ENCODE assay signal across 8 cellular contexts in genomic region chr11:69644071-69644961, GRCh38. TPM values are rescaled to one million over a fixed set of nuclear protein-coding genes. Genes with fewer than 3 reads are reported as not detected.
A peak's percentile ranks its signal among the peaks of the same experiment; 100 is the strongest.
DNase-seq lines count a peak whose midpoint lies in the region; ATAC-seq, FAIRE-seq and TF ChIP-seq lines count a peak whose summit lies in the region.

No MANE protein-coding gene starts in this region.

- H3K79me1 ChIP-seq in IMR-90 (ENCODE audit: low read depth in 1 of 2, low read length in 2 of 2) = peaks cover 16 to 66% of the 10 kb centered on the region in 2 experiments

- H3K9me3 ChIP-seq in CD8-positive, alpha-beta T cell (ENCODE audit: low read length) = no peaks in the 10 kb centered on the region
- no peaks in the 10 kb centered on the region for H3K9me3 ChIP-seq in IMR-90 (ENCODE audit: control insufficient read depth, insufficient read depth, low read length)

- peak overlapping the region; percentile 60 for H3K4me2 ChIP-seq in IMR-90 (ENCODE audit: low read depth, low read length)

- no peak for DNase-seq in CD8-positive, alpha-beta T cell
- DNase-seq in IMR-90 = peak; percentile 92
- peak; percentile 37 for DNase-seq in astrocyte of the cerebellum (ENCODE audit: low read depth)
- DNase-seq in islet precursor cell = peak; percentile 56
- no peak for DNase-seq in stimulated activated naive B cell treated with anti-CD40 and anti-IgM and Interleukin-4, amounts not matched to agents 10 μg/mL and 1 μg/mL and 100 μg/mL, for 72 hours
- no peak for DNase-seq in NOMO-1 treated with dmso at 0.1 percent for 144 hours (lab: John Stamatoyannopoulos, UW; ENCODE audit: unreplicated experiment)
- DNase-seq in D721Med (ENCODE audit: insufficient read length, low spot score) = no peak

- H3K4me3 Mint-ChIP-seq in CD8-positive, alpha-beta T cell = peak overlapping the region; percentile 68
- H3K4me3 Mint-ChIP-seq in stimulated activated naive B cell treated with anti-CD40 and anti-IgM and Interleukin-4, amounts not matched to agents 10 μg/mL and 1 μg/mL and 100 μg/mL, for 72 hours = peak overlapping the region; percentile 46 to 84

- H3K36me3 Mint-ChIP-seq in CD8-positive, alpha-beta T cell = no peaks in the 10 kb centered on the region
- H3K36me3 Mint-ChIP-seq in stimulated activated naive B cell treated with anti-CD40 and anti-IgM and Interleukin-4, amounts not matched to agents 10 μg/mL and 1 μg/mL and 100 μg/mL, for 72 hours = peaks cover 7 to 19% of the 10 kb centered on the region in 2 donors

- BruUV-seq in IMR-90 (replicated peaks; lab: Mats Ljungman, UMichigan) = no TSS peak

- H3K27me3 Mint-ChIP-seq in CD8-positive, alpha-beta T cell (ENCODE audit: low read depth) = peaks cover 18% of the 10 kb centered on the region
- H3K27me3 Mint-ChIP-seq in stimulated activated naive B cell treated with anti-CD40 and anti-IgM and Interleukin-4, amounts not matched to agents 10 μg/mL and 1 μg/mL and 100 μg/mL, for 72 hours = peaks cover 17 to 19% of the 10 kb centered on the region in 2 donors

- peak overlapping the region; percentile 94 for H2AK5ac ChIP-seq in IMR-90 (ENCODE audit: low read depth, low read length)

- no peak for TF ChIP-seq CTCF in CD8-positive, alpha-beta T cell (IDR thresholded peaks at IDR 0.05)
- TF ChIP-seq CTCF in IMR-90 (conservative IDR thresholded peaks at IDR 0.05; ENCODE audit: low read depth, low read length) (peak; percentile 56), astrocyte of the cerebellum (IDR thresholded peaks at IDR 0.05; ENCODE audit: low read depth, low read length, missing control alignments) (peak; percentile 42), D721Med (IDR thresholded peaks at IDR 0.05; ENCODE audit: insufficient read depth, missing control alignments) (no peak)

- H3K9me1 ChIP-seq in IMR-90 (ENCODE audit: insufficient read depth, low read length) = no peaks in the 10 kb centered on the region; the same call in 1 of the 2 replicates

- no peak overlapping the region for H3K4me3 ChIP-seq in CD8-positive, alpha-beta T cell (ENCODE audit: low read depth, low read length)
- peak overlapping the region; percentile 98; the same call in 1 of the 2 replicates for H3K4me3 ChIP-seq in IMR-90 (ENCODE audit: insufficient read depth, low read depth, low read length)
- peak overlapping the region; percentile 89 for H3K4me3 ChIP-seq in astrocyte of the cerebellum (ENCODE audit: low read depth, low read length)

- in situ Hi-C loops in IMR-90 (cut with MboI; ENCODE audit: low sequenced_read_pairs) = loop anchor here (5.0 kb wide), 1 partner anchor 342 kb away; no protein-coding TSS in a partner anchor
- in situ Hi-C loops in astrocyte of the cerebellum (cut with HindIII; ENCODE audit: low sequenced_read_pairs) = no loop called here

- H3K9me3 Mint-ChIP-seq in CD8-positive, alpha-beta T cell = no peaks in the 10 kb centered on the region
- H3K9me3 Mint-ChIP-seq in stimulated activated naive B cell treated with anti-CD40 and anti-IgM and Interleukin-4, amounts not matched to agents 10 μg/mL and 1 μg/mL and 100 μg/mL, for 72 hours = no peaks in the 10 kb centered on the region

- H3K4ac ChIP-seq in IMR-90 (ENCODE audit: low read depth, low read length) = peak overlapping the region; percentile 59

- peak overlapping the region; percentile 18 to 70; a peak in 1 of 4 replicates for H4K8ac ChIP-seq in IMR-90 (ENCODE audit: low read depth in 2 of 2, low read length in 2 of 2)

- peak overlapping the region; percentile 82 for H2AFZ ChIP-seq in IMR-90 (replicated peaks; ENCODE audit: low read length, poor library complexity)

- H3K23ac ChIP-seq in IMR-90 (ENCODE audit: low read depth, low read length) = peak overlapping the region; percentile 71

- FAIRE-seq in D721Med (lab: Jason Lieb, UNC) = no peak

- no peak overlapping the region; the same call in 1 of the 2 replicates for H4K5ac ChIP-seq in IMR-90 (ENCODE audit: low read depth, low read length)

- H3K18ac ChIP-seq in IMR-90 (ENCODE audit: low read depth, low read length) = no peak overlapping the region

- no peak overlapping the region for H3K27ac ChIP-seq in CD8-positive, alpha-beta T cell (ENCODE audit: low read depth, low read length)
- peak overlapping the region; percentile 38 for H3K27ac ChIP-seq in IMR-90 (ENCODE audit: insufficient read depth, low read length)

- no peak overlapping the region for H3K27ac Mint-ChIP-seq in CD8-positive, alpha-beta T cell
- H3K27ac Mint-ChIP-seq in stimulated activated naive B cell treated with anti-CD40 and anti-IgM and Interleukin-4, amounts not matched to agents 10 μg/mL and 1 μg/mL and 100 μg/mL, for 72 hours = no peak overlapping the region

- peak overlapping the region; percentile 88 for H3K14ac ChIP-seq in IMR-90 (replicated peaks; ENCODE audit: low read depth, low read length)

- CTCF ChIA-PET in CD8-positive, alpha-beta T cell (lab: Charles Lee) = interaction anchor here (0.7 to 4.4 kb wide), 16 partner anchors 9 to 556 kb away, joined by 3 to 96 read pairs (median 4); partner anchors contain the start of gene MYEOV
- CTCF ChIA-PET in IMR-90 (lab: Yijun Ruan, JAX) = interaction anchor here (0.9 to 1.9 kb wide), 7 partner anchors 12 to 543 kb away, joined by 3 to 7 read pairs (median 4); no protein-coding TSS in a partner anchor

- intact Hi-C loops in CD8-positive, alpha-beta T cell (cut with DNase I, micrococcal nuclease) = loop anchor here (5.0 to 10.0 kb wide), 4 partner anchors 692 to 1060 kb away; partner anchors contain the start of genes CPT1A (in 1 of the 2), IGHMBP2 (in 1 of the 2) and MRPL21 (in 1 of the 2)
- intact Hi-C loops in IMR-90 (cut with micrococcal nuclease) = loop anchor here (1.0 to 10.0 kb wide), 3 partner anchors 26 to 740 kb away; partner anchors contain the start of genes IGHMBP2 and MRPL21

- no peak overlapping the region; the same call in 1 of the 2 replicates for H3K56ac ChIP-seq in IMR-90 (ENCODE audit: extremely low read depth, insufficient read depth, low read length)

- peaks cover 72% of the 10 kb centered on the region for H4K20me1 ChIP-seq in IMR-90 (ENCODE audit: insufficient read depth, low read length)

- H3K4me1 ChIP-seq in CD8-positive, alpha-beta T cell (ENCODE audit: insufficient read depth, low read length) = peaks cover 20% of the 10 kb centered on the region
- peaks cover 21% of the 10 kb centered on the region for H3K4me1 ChIP-seq in IMR-90 (ENCODE audit: control insufficient read depth, insufficient read depth, low read length)

- peak overlapping the region; percentile 32 for H3K9ac ChIP-seq in IMR-90 (ENCODE audit: low read depth, low read length)

- peak; percentile 27; the same call in 1 of the 2 replicates for TF ChIP-seq RAD21 in IMR-90 (IDR thresholded peaks at IDR 0.05; ENCODE audit: low read length)

- peak overlapping the region; percentile 16; the same call in 1 of the 2 replicates for H2BK120ac ChIP-seq in IMR-90 (ENCODE audit: low read depth, low read length)

- no peak overlapping the region; the same call in 2 of the 3 replicates for H2BK15ac ChIP-seq in IMR-90 (ENCODE audit: low read depth, low read length)

- 15% methylated on average over 8 of the region's 24 CpGs; no CpG with 5 or more reads in 1 of the 2 experiments for WGBS in IMR-90 (ENCODE audit: extremely low coverage in 2 of 2, insufficient read length in 1 of 2), 2 experiments

- H4K91ac ChIP-seq in IMR-90 (ENCODE audit: insufficient read depth, low read depth, low read length) = peak overlapping the region; percentile 69

- no peak; the same call in 1 of the 2 replicates for TF ChIP-seq POLR2A in IMR-90 (IDR thresholded peaks at IDR 0.05; ENCODE audit: low read depth, low read length)

- POLR2A ChIA-PET in CD8-positive, alpha-beta T cell (lab: Charles Lee) = no interaction called here
- POLR2A ChIA-PET in IMR-90 (lab: Charles Lee; ENCODE audit: unreplicated experiment) = interaction anchor here (0.6 to 2.6 kb wide), 4 partner anchors 136 to 346 kb away, joined by 3 to 11 read pairs (median 4); no protein-coding TSS in a partner anchor

- H2AK9ac ChIP-seq in IMR-90 (replicated peaks; ENCODE audit: low read depth, low read length, poor library complexity) = peak overlapping the region; percentile 98

- ATAC-seq in CD8-positive, alpha-beta T cell = no peak
- ATAC-seq in IMR-90 (ENCODE audit: low read depth) (peak; percentile 56), GM19467 (IDR thresholded peaks at IDR 0.05; ENCODE audit: unreplicated experiment) (no peak)
- ATAC-seq in stimulated activated naive B cell treated with anti-CD40 and anti-IgM and Interleukin-4, amounts not matched to agents 10 μg/mL and 1 μg/mL and 100 μg/mL, for 72 hours (replicated peaks) = no peak

- H2BK5ac ChIP-seq in IMR-90 (ENCODE audit: low read depth, low read length, poor library complexity, severe bottlenecking) = peak overlapping the region; percentile 83

- H3K4me1 Mint-ChIP-seq in CD8-positive, alpha-beta T cell (ENCODE audit: low read depth) = peaks cover 18% of the 10 kb centered on the region
- peaks cover 17 to 35% of the 10 kb centered on the region in 2 donors for H3K4me1 Mint-ChIP-seq in stimulated activated naive B cell treated with anti-CD40 and anti-IgM and Interleukin-4, amounts not matched to agents 10 μg/mL and 1 μg/mL and 100 μg/mL, for 72 hours

- dilution Hi-C loops in IMR-90 (cut with HindIII; ENCODE audit: low sequenced_read_pairs, unreplicated experiment) = no loop called here

- no peaks in the 10 kb centered on the region for H3K36me3 ChIP-seq in CD8-positive, alpha-beta T cell (ENCODE audit: insufficient read depth, low read length)
- H3K36me3 ChIP-seq in IMR-90 (ENCODE audit: control insufficient read depth, insufficient read depth, low read length) = peaks cover 57% of the 10 kb centered on the region

- peaks cover 5% of the 10 kb centered on the region for H3K27me3 ChIP-seq in CD8-positive, alpha-beta T cell (ENCODE audit: insufficient read depth, low read length)
- H3K27me3 ChIP-seq in IMR-90 (ENCODE audit: control insufficient read depth, insufficient read depth, low read length) = no peaks in the 10 kb centered on the region

- H2BK20ac ChIP-seq in IMR-90 (ENCODE audit: low read depth, low read length) = no peak overlapping the region

TF ChIP-seq in IMR-90, 13 proteins besides CTCF, POLR2A, EP300 and RAD21 (continues in another document):
- TF ChIP-seq FOS (IDR thresholded peaks at IDR 0.05; ENCODE audit: low read depth, low read length) = no peak

RNA-seq across cellular contexts. Expression of gene CCND1, which starts 3.4 kb away (rescaled TPM):
- total RNA-seq in CD8-positive, alpha-beta T cell = 1 to 10 TPM; 6.6 to 7.1 TPM
- total RNA-seq in IMR-90 (2012; rRNA removed) = 717 and 748 TPM in 2 replicates
- polyA plus RNA-seq in IMR-90 (2012; rRNA removed) = 481 and 872 TPM in 2 replicates
- 498 and 688 TPM in 2 replicates for polyA plus RNA-seq in IMR-90 (2012; cell fraction: cytosol; rRNA removed)
- 405 and 823 TPM in 2 replicates for polyA plus RNA-seq in IMR-90 (2012; cell fraction: nucleus; rRNA removed; ENCODE audit: low replicate concordance)

RNA-seq across cellular contexts. Expression of gene LTO1, which starts 30.8 kb away (rescaled TPM):
- 10 to 100 TPM; 28.3 to 29.1 TPM for total RNA-seq in CD8-positive, alpha-beta T cell
- total RNA-seq in IMR-90 (2012; rRNA removed) = 8.2 and 16.7 TPM in 2 replicates
- polyA plus RNA-seq in IMR-90 (2012; rRNA removed) = 18.8 and 23.5 TPM in 2 replicates
- polyA plus RNA-seq in IMR-90 (2012; cell fraction: cytosol; rRNA removed) = 14.0 and 16.6 TPM in 2 replicates
- polyA plus RNA-seq in IMR-90 (2012; cell fraction: nucleus; rRNA removed; ENCODE audit: low replicate concordance) = 58.0 and 79.5 TPM in 2 replicates

RNA-seq across cellular contexts. Expression of gene FGF19, which starts 59.5 kb away (rescaled TPM):
- not detected for total RNA-seq in CD8-positive, alpha-beta T cell
- total RNA-seq in IMR-90 (2012; rRNA removed) = not detected in 2 replicates
- polyA plus RNA-seq in IMR-90 (2012; rRNA removed) = not detected in 2 replicates
- polyA plus RNA-seq in IMR-90 (2012; cell fraction: cytosol; rRNA removed) = not detected in 2 replicates
- not detected in 2 replicates for polyA plus RNA-seq in IMR-90 (2012; cell fraction: nucleus; rRNA removed; ENCODE audit: low replicate concordance)

Comparison
In these comparisons a context has a peak if more than half of its experiments do, and no peak if none do; other contexts are left out.
1. DNase-seq: peak in IMR-90 (single experiment), astrocyte of the cerebellum (single experiment) and islet precursor cell (single experiment); none in CD8-positive, alpha-beta T cell (0 of 7), stimulated activated naive B cell treated with anti-CD40 and anti-IgM and Interleukin-4, amounts not matched to agents 10 μg/mL and 1 μg/mL and 100 μg/mL, for 72 hours (single experiment), NOMO-1 treated with dmso at 0.1 percent for 144 hours (single experiment) and D721Med (single experiment).
2. CTCF ChIP-seq: peak in IMR-90 (single experiment) and astrocyte of the cerebellum (single experiment); none in CD8-positive, alpha-beta T cell (single experiment) and D721Med (single experiment).
3. RNA of gene CCND1, which starts 3.4 kb away (total RNA-seq): 717 to 748 TPM in IMR-90; 6.6 to 7.1 TPM in CD8-positive, alpha-beta T cell; every median in the first group is over 10 times any median in the second.